ENCODE assay signal across 1 cellular context in genomic region chr10:10911035-10911434, GRCh38.
TF ChIP-seq lines count a peak whose summit lies in the region.

No MANE protein-coding gene starts in this region.

TF ChIP-seq in GM12878, 131 proteins besides CTCF, POLR2A, EP300 and RAD21 (continued from another document):
- TF ChIP-seq CUX1 (IDR thresholded peaks at IDR 0.05; ENCODE audit: insufficient replicate concordance, low read depth, low read length) (no peak), EZH2 (IDR thresholded peaks at IDR 0.05; ENCODE audit: borderline replicate concordance, control insufficient read depth, low read depth, low read length) (no peak), SRF (IDR thresholded peaks at IDR 0.05; ENCODE audit: low read depth in 2 of 2, low read length in 2 of 2) (no peak), CEBPZ (IDR thresholded peaks at IDR 0.05; ENCODE audit: low read depth, low read length) (no peak), YBX1 (IDR thresholded peaks at IDR 0.05) (no peak), SKIL (IDR thresholded peaks at IDR 0.05; ENCODE audit: low read depth, poor library complexity, severe bottlenecking) (no peak), ZNF217 (IDR thresholded peaks at IDR 0.05) (no peak), KLF5 (IDR thresholded peaks at IDR 0.05; ENCODE audit: partially characterized antibody) (no peak), RB1 (IDR thresholded peaks at IDR 0.05; ENCODE audit: borderline replicate concordance) (no peak), E4F1 (IDR thresholded peaks at IDR 0.05; ENCODE audit: borderline replicate concordance, partially characterized antibody) (no peak), RUNX3 (IDR thresholded peaks at IDR 0.05; ENCODE audit: low read length) (no peak)
